Comparison of ENCODE assay signal across 8 cellular contexts in genomic region chr5:111278824-111279504, GRCh38. TPM values are rescaled to one million over a fixed set of nuclear protein-coding genes. Genes with fewer than 3 reads are reported as not detected.
DNase-seq lines count a peak whose midpoint lies in the region; ATAC-seq and TF ChIP-seq lines count a peak whose summit lies in the region.

No MANE protein-coding gene starts in this region.

- H3K4me3 ChIP-seq in OCI-LY3 (ENCODE audit: low read length) = no peak overlapping the region
- no peak overlapping the region for H3K4me3 ChIP-seq in gastroesophageal sphincter

- no peak overlapping the region for H3K9ac ChIP-seq in OCI-LY3 (ENCODE audit: low read length)

- intact Hi-C loops in activated T-helper 1 cell treated with anti-CD3 and anti-CD28 coated beads, Interleukin-12 subunit alpha, Interleukin-12 subunit beta, Interleukin-2, Interleukin-4 antibody, amounts not matched to agents 30 ng/mL and 10 ng/mL and 1 ng/mL, durations not matched to agents 14 hours and 24 hours and 36 hours (cut with micrococcal nuclease) = loop anchor here (1.0 to 5.0 kb wide), 6 partner anchors 25 to 883 kb away; no protein-coding TSS in a partner anchor

- peaks cover 61% of the 10 kb centered on the region for H3K4me1 ChIP-seq in OCI-LY3 (ENCODE audit: low read length)
- no peaks in the 10 kb centered on the region for H3K4me1 ChIP-seq in gastroesophageal sphincter

- no peak overlapping the region for H3K4me3 Mint-ChIP-seq in activated T-helper 1 cell treated with anti-CD3 and anti-CD28 coated beads, Interleukin-12 subunit alpha, Interleukin-12 subunit beta, Interleukin-2, Interleukin-4 antibody, amounts not matched to agents 30 ng/mL and 10 ng/mL and 1 ng/mL, durations not matched to agents 14 hours and 24 hours and 36 hours

- WGBS in gastroesophageal sphincter (ENCODE audit: low coverage in 1 of 2), 2 donors = 58 to 90% methylated on average over 3 to 8 of the region's 12 CpGs

- no peak for TF ChIP-seq POLR2A in gastroesophageal sphincter (IDR thresholded peaks at IDR 0.05)

- H3K27me3 ChIP-seq in OCI-LY3 (ENCODE audit: low read depth, low read length) (no peaks in the 10 kb centered on the region), gastroesophageal sphincter (no peaks in the 10 kb centered on the region)

- H3K36me3 ChIP-seq in OCI-LY3 (replicated peaks; ENCODE audit: low read depth, low read length) (peaks cover 3% of the 10 kb centered on the region), gastroesophageal sphincter (no peaks in the 10 kb centered on the region)

- no peaks in the 10 kb centered on the region for H3K9me3 Mint-ChIP-seq in activated T-helper 1 cell treated with anti-CD3 and anti-CD28 coated beads, Interleukin-12 subunit alpha, Interleukin-12 subunit beta, Interleukin-2, Interleukin-4 antibody, amounts not matched to agents 30 ng/mL and 10 ng/mL and 1 ng/mL, durations not matched to agents 14 hours and 24 hours and 36 hours

- H3K9me3 ChIP-seq in OCI-LY3 (ENCODE audit: insufficient read depth, low read length) = no peaks in the 10 kb centered on the region
- no peaks in the 10 kb centered on the region for H3K9me3 ChIP-seq in gastroesophageal sphincter

- H4K20me1 ChIP-seq in OCI-LY3 (ENCODE audit: insufficient read depth, low read length) = peaks cover 49% of the 10 kb centered on the region

- H3K36me3 Mint-ChIP-seq in activated T-helper 1 cell treated with anti-CD3 and anti-CD28 coated beads, Interleukin-12 subunit alpha, Interleukin-12 subunit beta, Interleukin-2, Interleukin-4 antibody, amounts not matched to agents 30 ng/mL and 10 ng/mL and 1 ng/mL, durations not matched to agents 14 hours and 24 hours and 36 hours (ENCODE audit: low read depth) = peaks cover 3% of the 10 kb centered on the region

- no peak overlapping the region for H3K27ac Mint-ChIP-seq in activated T-helper 1 cell treated with anti-CD3 and anti-CD28 coated beads, Interleukin-12 subunit alpha, Interleukin-12 subunit beta, Interleukin-2, Interleukin-4 antibody, amounts not matched to agents 30 ng/mL and 10 ng/mL and 1 ng/mL, durations not matched to agents 14 hours and 24 hours and 36 hours

- H3K4me2 ChIP-seq in OCI-LY3 (ENCODE audit: low read length) = peak overlapping the region; percentile 23; the same call in 1 of the 2 replicates

- no peak overlapping the region for H2AFZ ChIP-seq in OCI-LY3 (ENCODE audit: low read depth, low read length)

- TF ChIP-seq EP300 in gastroesophageal sphincter (IDR thresholded peaks at IDR 0.05) = no peak

- peak; percentile 79 for TF ChIP-seq CTCF in OCI-LY3 (IDR thresholded peaks at IDR 0.05; ENCODE audit: low read depth, low read length)
- peak; percentile 36 to 77 (median 50) for TF ChIP-seq CTCF in gastroesophageal sphincter (IDR thresholded peaks at IDR 0.05)

- H3K27ac ChIP-seq in OCI-LY3 (ENCODE audit: low read length) (0 out of 2 replicates have a peak overlapping the region, but pooled peaks have one; percentile 17), gastroesophageal sphincter (no peak overlapping the region)

- no peaks in the 10 kb centered on the region for H3K27me3 Mint-ChIP-seq in activated T-helper 1 cell treated with anti-CD3 and anti-CD28 coated beads, Interleukin-12 subunit alpha, Interleukin-12 subunit beta, Interleukin-2, Interleukin-4 antibody, amounts not matched to agents 30 ng/mL and 10 ng/mL and 1 ng/mL, durations not matched to agents 14 hours and 24 hours and 36 hours (ENCODE audit: insufficient read depth)

- H3K79me2 ChIP-seq in OCI-LY3 (ENCODE audit: low read length) = peaks cover 94% of the 10 kb centered on the region

- ATAC-seq in GM18520 (IDR thresholded peaks at IDR 0.05; ENCODE audit: unreplicated experiment) (peak; percentile 64), HG03039 (IDR thresholded peaks at IDR 0.05; ENCODE audit: unreplicated experiment) (peak; percentile 90), gastroesophageal sphincter (no peak)

- peaks cover 27% of the 10 kb centered on the region for H3K4me1 Mint-ChIP-seq in activated T-helper 1 cell treated with anti-CD3 and anti-CD28 coated beads, Interleukin-12 subunit alpha, Interleukin-12 subunit beta, Interleukin-2, Interleukin-4 antibody, amounts not matched to agents 30 ng/mL and 10 ng/mL and 1 ng/mL, durations not matched to agents 14 hours and 24 hours and 36 hours (ENCODE audit: low read depth)

- peak; percentile 11 for DNase-seq in AG08395 (ENCODE audit: low spot score)
- DNase-seq in activated T-helper 1 cell treated with anti-CD3 and anti-CD28 coated beads, Interleukin-12 subunit alpha, Interleukin-12 subunit beta, Interleukin-2, Interleukin-4 antibody, amounts not matched to agents 30 ng/mL and 10 ng/mL and 1 ng/mL, durations not matched to agents 14 hours and 24 hours and 36 hours (ENCODE audit: low spot score) = peak; percentile 75
- peak; percentile 34 for DNase-seq in renal cortical epithelial cell (ENCODE audit: low read depth)
- no peak for DNase-seq in cerebellar nuclear complex (lab: John Stamatoyannopoulos, UW)

RNA-seq across cellular contexts. Expression of gene CAMK4, which starts 54.8 kb away (rescaled TPM):
- 51.8 and 56.9 TPM in 2 replicates for total RNA-seq in activated T-helper 1 cell treated with anti-CD3 and anti-CD28 coated beads, Interleukin-12 subunit alpha, Interleukin-12 subunit beta, Interleukin-2, Interleukin-4 antibody, amounts not matched to agents 30 ng/mL and 10 ng/mL and 1 ng/mL, durations not matched to agents 14 hours and 24 hours and 36 hours
- total RNA-seq in gastroesophageal sphincter = 1 to 10 TPM in 3 of 4 donors, under 1 TPM in 1; 0.16 to 5.0 (median 4.4) TPM
- total RNA-seq in renal cortical epithelial cell = 0.20 and 1.6 TPM in 2 replicates

Comparison
In these comparisons a context has a peak if more than half of its experiments do, and no peak if none do; other contexts are left out.
1. DNase-seq: peak in AG08395 (single experiment), activated T-helper 1 cell treated with anti-CD3 and anti-CD28 coated beads, Interleukin-12 subunit alpha, Interleukin-12 subunit beta, Interleukin-2, Interleukin-4 antibody, amounts not matched to agents 30 ng/mL and 10 ng/mL and 1 ng/mL, durations not matched to agents 14 hours and 24 hours and 36 hours (single experiment) and renal cortical epithelial cell (single experiment); none in cerebellar nuclear complex (0 of 2).